In genomic region chr6:29749668-29750067, GRCh38 we compare ENCODE assay signal across 8 cellular contexts. TPM values are rescaled to one million over a fixed set of nuclear protein-coding genes. Genes with fewer than 3 reads are reported as not detected.
A peak's percentile ranks its signal among the peaks of the same experiment; 100 is the strongest.
DNase-seq lines count a peak whose midpoint lies in the region; ATAC-seq, FAIRE-seq and TF ChIP-seq lines count a peak whose summit lies in the region.

No MANE protein-coding gene starts in this region.

- H3K18ac ChIP-seq in H1 (ENCODE audit: extremely low read depth, low read length), result no peak overlapping the region

- peak overlapping the region; percentile 96 to 99 (median 98) for H3K4me3 Mint-ChIP-seq in CD4-positive, alpha-beta memory T cell

- H3K4me3 ChIP-seq in CD4-positive, alpha-beta memory T cell (ENCODE audit: low read length in 2 of 2), result peak overlapping the region; percentile 57 to 89
- H3K4me3 ChIP-seq in OCI-LY7 (ENCODE audit: low read depth, low read length, poor library complexity, severe bottlenecking) (peak overlapping the region; percentile 77), H1 (ENCODE audit: extremely low read depth in 1 of 4, insufficient read depth in 2 of 4, low read depth in 3 of 4, low read length in 4 of 4) (peak overlapping the region in 3 of 4 experiments; percentile 61 to 76 (median 66); a peak in 4 of 8 replicates), osteoblast (ENCODE audit: insufficient read depth, low read length) (no peak overlapping the region)

- ATAC-seq in GM21825 (IDR thresholded peaks at IDR 0.05; ENCODE audit: unreplicated experiment), result no peak

- no peak overlapping the region for H2BK5ac ChIP-seq in H1 (ENCODE audit: low read depth, low read length)

- peaks cover 4 to 10% of the 10 kb centered on the region in 2 donors for H3K36me3 Mint-ChIP-seq in CD4-positive, alpha-beta memory T cell

- H3K9ac ChIP-seq in H1 (replicated peaks in 1 of 4; ENCODE audit: extremely low read depth in 1 of 4, low read depth in 3 of 4, low read length in 3 of 4), result no peak overlapping the region

- H4K20me1 ChIP-seq in OCI-LY7 (ENCODE audit: insufficient read depth, low read length), result no peaks in the 10 kb centered on the region
- peaks cover 0 to 6% of the 10 kb centered on the region in 2 experiments for H4K20me1 ChIP-seq in H1 (replicated peaks in 1 of 2; ENCODE audit: control insufficient read depth in 1 of 2, insufficient read depth in 2 of 2, low read length in 2 of 2)
- no peaks in the 10 kb centered on the region for H4K20me1 ChIP-seq in osteoblast (ENCODE audit: insufficient read depth, low read length)

- no TSS peak for BruUV-seq in OCI-LY7 (replicated peaks; lab: Mats Ljungman, UMichigan)

- DNase-seq in CD4-positive, alpha-beta memory T cell, result no peak
- no peak for DNase-seq in OCI-LY7 (ENCODE audit: low spot score)
- no peak for DNase-seq in H1 (ENCODE audit: low read depth in 1 of 2, low spot score in 2 of 2)
- no peak for DNase-seq in osteoblast (ENCODE audit: insufficient read length, low spot score, missing footprints)
- no peak for DNase-seq in iPS-NIHi11 (ENCODE audit: low spot score)
- DNase-seq in NCI-H226, result no peak
- no peak for DNase-seq in AG08396 (ENCODE audit: low spot score)

- no peak overlapping the region for H4K91ac ChIP-seq in H1 (replicated peaks; ENCODE audit: insufficient read length, low read length)

- no peak overlapping the region for H2AK5ac ChIP-seq in H1 (ENCODE audit: low read depth, low read length)

- H3K27me3 ChIP-seq in CD4-positive, alpha-beta memory T cell (ENCODE audit: insufficient read depth, low read length), result no peaks in the 10 kb centered on the region
- peaks cover 11 to 52% (median 43%) of the 10 kb centered on the region in 4 experiments for H3K27me3 ChIP-seq in H1 (replicated peaks in 1 of 4; ENCODE audit: control insufficient read depth in 3 of 4, extremely low read depth in 1 of 4, insufficient read depth in 3 of 4, low read length in 3 of 4)
- no peaks in the 10 kb centered on the region for H3K27me3 ChIP-seq in osteoblast (ENCODE audit: insufficient read depth, low read length)

- no peaks in the 10 kb centered on the region for H3K9me3 Mint-ChIP-seq in CD4-positive, alpha-beta memory T cell

- TF ChIP-seq CTCF in OCI-LY7 (conservative IDR thresholded peaks at IDR 0.05; ENCODE audit: low read length), result no peak
- no peak for TF ChIP-seq CTCF in H1 (IDR thresholded peaks at IDR 0.05; ENCODE audit: control extremely low read depth in 1 of 3, insufficient read depth in 1 of 3, low read depth in 1 of 3, low read length in 3 of 3)
- no peak for TF ChIP-seq CTCF in osteoblast (IDR thresholded peaks at IDR 0.05; ENCODE audit: extremely low read depth, low read depth, low read length)

- no peak overlapping the region for H2BK20ac ChIP-seq in H1 (ENCODE audit: low read length)

- H3K4me1 ChIP-seq in CD4-positive, alpha-beta memory T cell (ENCODE audit: insufficient read depth, low read length), result peaks cover 30% of the 10 kb centered on the region
- H3K4me1 ChIP-seq in OCI-LY7 (ENCODE audit: insufficient read depth, low read length, poor library complexity, severe bottlenecking), result peaks cover 22% of the 10 kb centered on the region
- H3K4me1 ChIP-seq in H1 (replicated peaks in 1 of 4; ENCODE audit: control insufficient read depth in 3 of 4, insufficient read depth in 4 of 4, low read length in 3 of 4), result peaks cover 0 to 15% (median 5%) of the 10 kb centered on the region in 4 experiments; a peak in 4 of 7 replicates
- H3K4me1 ChIP-seq in osteoblast (ENCODE audit: insufficient read depth, low read length), result peaks cover 3% of the 10 kb centered on the region

- H3K14ac ChIP-seq in H1 (ENCODE audit: insufficient read length), result no peak overlapping the region

- no peak overlapping the region for H3K4ac ChIP-seq in H1 (replicated peaks; ENCODE audit: insufficient read length, low read depth, low read length)

- H3K56ac ChIP-seq in H1 (replicated peaks; ENCODE audit: insufficient read length, low read depth, low read length), result no peak overlapping the region

- H4K5ac ChIP-seq in H1 (ENCODE audit: insufficient read length, low read depth, low read length), result no peak overlapping the region

- no peak overlapping the region for H2BK15ac ChIP-seq in H1 (ENCODE audit: low read length)

- no peaks in the 10 kb centered on the region for H3K36me3 ChIP-seq in CD4-positive, alpha-beta memory T cell (ENCODE audit: insufficient read depth, low read length)
- no peaks in the 10 kb centered on the region for H3K36me3 ChIP-seq in OCI-LY7 (ENCODE audit: insufficient read depth, low read length)
- H3K36me3 ChIP-seq in H1 (ENCODE audit: control insufficient read depth in 2 of 4, insufficient read depth in 4 of 4, low read length in 3 of 4), result no peaks in the 10 kb centered on the region
- H3K36me3 ChIP-seq in osteoblast (ENCODE audit: insufficient read depth, low read length), result no peaks in the 10 kb centered on the region

- H2AFZ ChIP-seq in OCI-LY7 (ENCODE audit: low read length) (peak overlapping the region; percentile 81; the same call in 1 of the 2 replicates), H1 (ENCODE audit: low read length) (no peak overlapping the region), osteoblast (ENCODE audit: low read length) (peak overlapping the region; percentile 95)

- H2BK12ac ChIP-seq in H1 (ENCODE audit: low read depth, low read length), result peak overlapping the region; percentile 13; the same call in 1 of the 2 replicates

- no peaks in the 10 kb centered on the region for H3K9me3 ChIP-seq in CD4-positive, alpha-beta memory T cell (ENCODE audit: control insufficient read depth in 1 of 2, low read length in 2 of 2)
- no peaks in the 10 kb centered on the region for H3K9me3 ChIP-seq in OCI-LY7 (ENCODE audit: low read length)
- no peaks in the 10 kb centered on the region for H3K9me3 ChIP-seq in H1 (ENCODE audit: insufficient read depth in 2 of 2, low read depth in 1 of 2, low read length in 1 of 2)
- H3K9me3 ChIP-seq in osteoblast (ENCODE audit: low read depth, low read length), result no peaks in the 10 kb centered on the region

- H3K27me3 Mint-ChIP-seq in CD4-positive, alpha-beta memory T cell, result no peaks in the 10 kb centered on the region

- peaks cover 4% of the 10 kb centered on the region; the same call in 1 of the 2 replicates for H3K79me1 ChIP-seq in H1 (ENCODE audit: low read depth, low read length)

- peak overlapping the region; percentile 58 for H3K27ac ChIP-seq in CD4-positive, alpha-beta memory T cell (ENCODE audit: low read depth, low read length)
- H3K27ac ChIP-seq in OCI-LY7 (ENCODE audit: low read depth, low read length, poor library complexity, severe bottlenecking) (no peak overlapping the region), H1 (ENCODE audit: low read depth, low read length) (no peak overlapping the region), osteoblast (ENCODE audit: low read depth, low read length) (no peak overlapping the region)

- CTCF ChIA-PET in CD4-positive, alpha-beta memory T cell (lab: Charles Lee; ENCODE audit: partially characterized antibody), result interaction anchor here (0.8 to 8.2 kb wide), 9 partner anchors 9 to 180 kb away, joined by 3 to 141 read pairs (median 6); no protein-coding TSS in a partner anchor
- CTCF ChIA-PET in OCI-LY7 (lab: Charles Lee; ENCODE audit: unreplicated experiment) (interaction anchor here (0.6 to 1.3 kb wide), 2 partner anchors 22 to 98 kb away, joined by 3 to 15 read pairs; no protein-coding TSS in a partner anchor), H1 (lab: Charles Lee; ENCODE audit: partially characterized antibody) (interaction anchor here (1.0 to 8.6 kb wide), 11 partner anchors 8 to 101 kb away, joined by 3 to 88 read pairs (median 8); no protein-coding TSS in a partner anchor)

- H3K9me2 ChIP-seq in OCI-LY7 (ENCODE audit: insufficient read depth, low read length), result no peaks in the 10 kb centered on the region

- H3K23ac ChIP-seq in H1 (ENCODE audit: insufficient read length), result no peak overlapping the region

- intact Hi-C loops in CD4-positive, alpha-beta memory T cell (cut with micrococcal nuclease), result loop anchor here (2.0 to 10.0 kb wide), 4 partner anchors 27 to 265 kb away; partner anchors contain the start of gene HLA-F
- intact Hi-C loops in OCI-LY7 (cut with micrococcal nuclease; ENCODE audit: unreplicated experiment), result loop anchor here (5.0 kb wide), 1 partner anchor 603 kb away; no protein-coding TSS in a partner anchor

- no peak for TF ChIP-seq EP300 in H1 (IDR thresholded peaks at IDR 0.05; ENCODE audit: borderline replicate concordance in 1 of 2, low read depth in 2 of 2, low read length in 2 of 2)

- H3K4me2 ChIP-seq in OCI-LY7 (ENCODE audit: low read length), result peak overlapping the region; percentile 94
- H3K4me2 ChIP-seq in H1 (ENCODE audit: insufficient read depth in 1 of 2, low read depth in 2 of 2, low read length in 2 of 2), result peak overlapping the region; percentile 51 to 74; a peak in 3 of 4 replicates
- H3K4me2 ChIP-seq in osteoblast (ENCODE audit: insufficient read depth, low read length), result peak overlapping the region; percentile 96

- TF ChIP-seq RAD21 in H1 (IDR thresholded peaks at IDR 0.05 in 1 of 2, conservative IDR thresholded peaks at IDR 0.05 in 1 of 2; ENCODE audit: low read depth in 2 of 2, low read length in 2 of 2), result no peak

- no peak for TF ChIP-seq POLR2A in H1 (IDR thresholded peaks at IDR 0.05; ENCODE audit: control extremely low read depth in 1 of 2, low read depth in 2 of 2, low read length in 2 of 2)

- H3K4me1 Mint-ChIP-seq in CD4-positive, alpha-beta memory T cell, result peaks cover 34 to 75% (median 55%) of the 10 kb centered on the region in 4 donors

- 60% methylated on average over 5 of the region's 5 CpGs; no CpG with 5 or more reads in 1 of the 2 experiments for WGBS in H1 (ENCODE audit: extremely low coverage in 1 of 2, insufficient coverage in 1 of 2, insufficient read length in 1 of 2, insufficient replicate concordance in 2 of 2, low coverage in 1 of 2, low lambda C conversion rate in 2 of 2, missing lambda C conversion rate in 1 of 2), 2 experiments

- H3K79me2 ChIP-seq in OCI-LY7 (ENCODE audit: insufficient read depth, low read depth, low read length) (no peaks in the 10 kb centered on the region), H1 (ENCODE audit: control insufficient read depth in 1 of 2, insufficient read depth in 2 of 2, low read length in 2 of 2) (no peaks in the 10 kb centered on the region), osteoblast (ENCODE audit: insufficient read depth, low read length) (no peaks in the 10 kb centered on the region)

- POLR2A ChIA-PET in CD4-positive, alpha-beta memory T cell (lab: Charles Lee; ENCODE audit: partially characterized antibody), result interaction anchor here (0.7 to 7.9 kb wide), 12 partner anchors 8 to 317 kb away, joined by 3 to 99 read pairs (median 7); partner anchors contain the start of genes HLA-F, POLR1H and PPP1R11
- POLR2A ChIA-PET in OCI-LY7 (lab: Charles Lee) (interaction anchor here (0.6 to 2.8 kb wide), 3 partner anchors 10 to 14 kb away, joined by 4 to 18 read pairs (median 4); no protein-coding TSS in a partner anchor), H1 (lab: Charles Lee; ENCODE audit: partially characterized antibody) (interaction anchor here (1.4 to 3.5 kb wide), 5 partner anchors 8 to 310 kb away, joined by 4 to 15 read pairs (median 7); no protein-coding TSS in a partner anchor)

- H2BK120ac ChIP-seq in H1 (replicated peaks; ENCODE audit: low read depth, low read length), result no peak overlapping the region

- peaks cover 21% of the 10 kb centered on the region for H3K23me2 ChIP-seq in H1 (ENCODE audit: low read depth, low read length)

- no peak for FAIRE-seq in H1 (lab: Jason Lieb, UNC)

- peak overlapping the region; percentile 63 to 98 (median 88) for H3K27ac Mint-ChIP-seq in CD4-positive, alpha-beta memory T cell

- H4K8ac ChIP-seq in H1 (ENCODE audit: extremely low read depth, insufficient read depth, low read length), result no peak overlapping the region

RNA-seq across cellular contexts. Expression of gene HLA-F, which starts 26.4 kb away (rescaled TPM):
- total RNA-seq in CD4-positive, alpha-beta memory T cell, result 100 to 1,000 TPM; 573 to 585 TPM
- polyA plus RNA-seq in CD4-positive, alpha-beta memory T cell, result 100 to 1,000 TPM; 379 to 418 TPM
- total RNA-seq in OCI-LY7 (2014; rRNA removed; shearing (Covaris generic)), result 83.2 and 140 TPM in 2 replicates
- total RNA-seq in OCI-LY7 (2022), result 56.0 and 65.8 TPM in 2 replicates
- total RNA-seq in H1 (2021; fragmentation: NEBNext Ultra II Directional; extraction: Animal tissue kit (Norgen Biotek cat#: 25700)), result 6.5 and 9.6 TPM in 2 replicates
- 8.9 and 11.7 TPM in 2 replicates for polyA plus RNA-seq in H1 (2011; rRNA removed)
- polyA plus RNA-seq in H1 (2011; cell fraction: cytosol; rRNA removed), result 13.2 TPM
- 32.8 TPM for polyA plus RNA-seq in H1 (2011; cell fraction: nucleus; rRNA removed)
- polyA plus RNA-seq in H1 (2012, experiment 1 of 2), result 7.1 to 15.9 TPM (median 12.2 TPM) in 4 replicates
- 9.8 TPM for polyA plus RNA-seq in H1 (2012, experiment 2 of 2)
- polyA plus RNA-seq in H1 (2013, experiment 1 of 2), result 21.2 TPM
- polyA plus RNA-seq in H1 (2013, experiment 2 of 2), result 21.4 TPM
- polyA minus RNA-seq in H1 (2011; rRNA and poly(A)+ RNA removed), result 3.5 and 4.5 TPM in 2 replicates
- not detected for polyA minus RNA-seq in H1 (2011; cell fraction: cytosol; rRNA and poly(A)+ RNA removed)
- polyA minus RNA-seq in H1 (2011; cell fraction: nucleus; rRNA and poly(A)+ RNA removed), result 7.2 TPM
- 30.4 and 44.2 TPM in 2 replicates for total RNA-seq in osteoblast

Comparison
In these comparisons a context has a peak if more than half of its experiments do, and no peak if none do; other contexts are left out.
1. RNA of gene HLA-F, which starts 26.4 kb away (total RNA-seq): 573 to 585 TPM in CD4-positive, alpha-beta memory T cell; 56.0 to 140 TPM in OCI-LY7, 30.4 to 44.2 TPM in osteoblast and 6.5 to 9.6 TPM in H1; every median in the first group is over 4 times any median in the second.
2. Peak in every context shown above with its lines, with median percentiles within 50 percentile points of each other: H3K4me2 ChIP-seq.